Comparison of ENCODE assay signal across 16 cellular contexts in the genomic region with DNA sequence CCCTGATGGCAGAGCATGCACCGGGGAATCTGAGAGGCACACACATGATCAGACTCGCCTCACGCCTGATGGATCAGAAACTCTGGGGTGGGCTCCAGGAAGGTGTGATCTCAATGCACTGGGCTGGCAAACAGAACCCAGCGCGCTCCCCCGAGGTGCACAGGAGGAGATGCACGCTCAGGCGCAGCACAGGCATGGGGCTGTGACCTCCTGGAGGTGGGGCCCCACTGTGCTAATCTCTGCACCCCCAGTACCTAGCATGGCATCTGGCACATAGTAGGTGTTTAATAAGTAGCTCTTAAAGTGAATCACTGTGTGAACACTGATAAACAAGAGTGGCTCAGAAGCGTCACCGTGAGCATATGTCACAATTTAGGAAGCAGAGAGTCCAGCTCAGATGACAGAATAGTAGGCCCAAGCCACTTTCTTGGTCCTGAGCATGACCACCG. TPM values are rescaled to one million over a fixed set of nuclear protein-coding genes. Genes with fewer than 3 reads are reported as not detected.
A peak's percentile ranks its signal among the peaks of the same experiment; 100 is the strongest.
DNase-seq lines count a peak whose midpoint lies in the region; ATAC-seq and TF ChIP-seq lines count a peak whose summit lies in the region.
"Had no signal": no experiment of that assay in that cellular context is flagged by ENCODE, and none has a peak within 500 bp of the region (broad histone marks: within the 10 kb centered on the region; RNA-seq: fewer than 3 reads in every experiment).

No MANE protein-coding gene starts in this region.

- TF ChIP-seq CTCF in body of pancreas (IDR thresholded peaks at IDR 0.05), result no peak
- TF ChIP-seq CTCF in hepatocyte (IDR thresholded peaks at IDR 0.05; ENCODE audit: poor library complexity), result no peak

- WGBS in body of pancreas, 2 donors, result 83 to 90% methylated on average over 10 to 11 of the region's 11 CpGs
- 87% methylated on average over 11 of the region's 11 CpGs for WGBS in hepatocyte (ENCODE audit: low lambda C conversion rate, missing lambda C conversion rate)

- no peak overlapping the region for H3K4me3 Mint-ChIP-seq in activated naive CD8-positive, alpha-beta T cell treated with anti-CD3 and anti-CD28 coated beads, Interleukin-2, amount 50 U/mL, for 24 hours
- no peak overlapping the region for H3K4me3 Mint-ChIP-seq in activated naive CD8-positive, alpha-beta T cell treated with anti-CD3 and anti-CD28 coated beads for 36 hours

- H3K27me3 ChIP-seq in body of pancreas (no peaks in the 10 kb centered on the region), hepatocyte (no peaks in the 10 kb centered on the region)
- H3K27me3 ChIP-seq: Peyer's patch, SJCRH30 had no signal

- H3K27me3 Mint-ChIP-seq in activated naive CD8-positive, alpha-beta T cell treated with anti-CD3 and anti-CD28 coated beads, Interleukin-2, amount 50 U/mL, for 24 hours, result no peaks in the 10 kb centered on the region
- peaks cover 5% of the 10 kb centered on the region for H3K27me3 Mint-ChIP-seq in activated naive CD8-positive, alpha-beta T cell treated with anti-CD3 and anti-CD28 coated beads for 36 hours

- peak; percentile 13 for ATAC-seq in activated naive CD8-positive, alpha-beta T cell treated with anti-CD3 and anti-CD28 coated beads, Interleukin-2, amount 50 U/mL, for 24 hours
- ATAC-seq in body of pancreas, result no peak

- H3K4me2 ChIP-seq in hepatocyte, result no peak overlapping the region

- H3K9me3 ChIP-seq in body of pancreas (no peaks in the 10 kb centered on the region), hepatocyte (ENCODE audit: low read depth) (no peaks in the 10 kb centered on the region)
- H3K9me3 ChIP-seq: Peyer's patch, SJCRH30 had no signal

- H3K4me3 ChIP-seq in body of pancreas (no peak overlapping the region), hepatocyte (no peak overlapping the region)
- H3K4me3 ChIP-seq: Peyer's patch, SJCRH30 had no signal

- no peaks in the 10 kb centered on the region for H3K36me3 ChIP-seq in body of pancreas (replicated peaks in 1 of 2; ENCODE audit: insufficient read depth in 1 of 2, low read depth in 2 of 2)
- H3K36me3 ChIP-seq in hepatocyte (replicated peaks; ENCODE audit: insufficient read depth, low read depth), result no peaks in the 10 kb centered on the region
- H3K36me3 ChIP-seq: Peyer's patch, SJCRH30 had no signal

- no peaks in the 10 kb centered on the region for H3K36me3 Mint-ChIP-seq in activated naive CD8-positive, alpha-beta T cell treated with anti-CD3 and anti-CD28 coated beads, Interleukin-2, amount 50 U/mL, for 24 hours (ENCODE audit: low read depth)
- no peaks in the 10 kb centered on the region for H3K36me3 Mint-ChIP-seq in activated naive CD8-positive, alpha-beta T cell treated with anti-CD3 and anti-CD28 coated beads for 36 hours

- H3K4me1 ChIP-seq in body of pancreas (peaks cover 29% of the 10 kb centered on the region), hepatocyte (ENCODE audit: insufficient read depth) (peaks cover 17% of the 10 kb centered on the region)

- no peaks in the 10 kb centered on the region for H3K9me2 ChIP-seq in hepatocyte (replicated peaks; ENCODE audit: insufficient read depth)

- H3K9me3 Mint-ChIP-seq in activated naive CD8-positive, alpha-beta T cell treated with anti-CD3 and anti-CD28 coated beads, Interleukin-2, amount 50 U/mL, for 24 hours, result no peaks in the 10 kb centered on the region
- no peaks in the 10 kb centered on the region for H3K9me3 Mint-ChIP-seq in activated naive CD8-positive, alpha-beta T cell treated with anti-CD3 and anti-CD28 coated beads for 36 hours

- no peak for TF ChIP-seq POLR2A in body of pancreas (IDR thresholded peaks at IDR 0.05)

- no peaks in the 10 kb centered on the region for H4K20me1 ChIP-seq in hepatocyte (ENCODE audit: insufficient read depth, poor library complexity, severe bottlenecking)

- H3K27ac ChIP-seq in body of pancreas (peak overlapping the region in 3 of 4 donors; percentile 28 to 65 (median 30)), hepatocyte (peak overlapping the region; percentile 85)
- H3K27ac ChIP-seq: C4-2B, SJCRH30 had no signal

- no peak for DNase-seq in activated naive CD8-positive, alpha-beta T cell treated with anti-CD3 and anti-CD28 coated beads, Interleukin-2, amount 50 U/mL, for 24 hours
- DNase-seq in activated naive CD8-positive, alpha-beta T cell treated with anti-CD3 and anti-CD28 coated beads for 36 hours, result no peak
- DNase-seq in body of pancreas, result no peak
- DNase-seq in hepatocyte (ENCODE audit: low spot score), result no peak
- no peak for DNase-seq in T1000 (lab: John Stamatoyannopoulos, UW)
- no peak for DNase-seq in NCI-H226
- no peak for DNase-seq in NK-92 (lab: John Stamatoyannopoulos, UW; ENCODE audit: unreplicated experiment)
- DNase-seq in stimulated activated CD4-positive, alpha-beta T cell treated with anti-CD3 and anti-CD28 coated beads, Interleukin-15, amount 100 ng/mL, for 24 hours, result no peak
- DNase-seq: 8988T, MM.1S, NCI-H1105, NCI-H1694 treated with DMSO at 0.1 percent for 48 hours, NCI-H774, SJCRH30 had no signal

- no peaks in the 10 kb centered on the region for H3K79me2 ChIP-seq in hepatocyte

- H2AFZ ChIP-seq in hepatocyte, result no peak overlapping the region

- H3K27ac Mint-ChIP-seq in activated naive CD8-positive, alpha-beta T cell treated with anti-CD3 and anti-CD28 coated beads, Interleukin-2, amount 50 U/mL, for 24 hours, result no peak overlapping the region
- H3K27ac Mint-ChIP-seq in activated naive CD8-positive, alpha-beta T cell treated with anti-CD3 and anti-CD28 coated beads for 36 hours, result no peak overlapping the region

- peaks cover 4% of the 10 kb centered on the region for H3K4me1 Mint-ChIP-seq in activated naive CD8-positive, alpha-beta T cell treated with anti-CD3 and anti-CD28 coated beads, Interleukin-2, amount 50 U/mL, for 24 hours
- no peaks in the 10 kb centered on the region for H3K4me1 Mint-ChIP-seq in activated naive CD8-positive, alpha-beta T cell treated with anti-CD3 and anti-CD28 coated beads for 36 hours

- intact Hi-C loops in body of pancreas (cut with DNase I), result no loop called here

RNA-seq across cellular contexts. Expression of a gene that starts 57.9 kb away (rescaled TPM):
- 1 to 10 TPM; 1.5 to 2.8 TPM for total RNA-seq in activated naive CD8-positive, alpha-beta T cell treated with anti-CD3 and anti-CD28 coated beads for 36 hours
- total RNA-seq in body of pancreas (10 to 100 TPM; 29.3 to 58.3 TPM), hepatocyte (7.2 and 13.3 TPM in 2 replicates)
- 24.3 and 39.9 TPM in 2 replicates for polyA plus RNA-seq in hepatocyte
